ENCODE assay signal across 8 cellular contexts in the genomic region with DNA sequence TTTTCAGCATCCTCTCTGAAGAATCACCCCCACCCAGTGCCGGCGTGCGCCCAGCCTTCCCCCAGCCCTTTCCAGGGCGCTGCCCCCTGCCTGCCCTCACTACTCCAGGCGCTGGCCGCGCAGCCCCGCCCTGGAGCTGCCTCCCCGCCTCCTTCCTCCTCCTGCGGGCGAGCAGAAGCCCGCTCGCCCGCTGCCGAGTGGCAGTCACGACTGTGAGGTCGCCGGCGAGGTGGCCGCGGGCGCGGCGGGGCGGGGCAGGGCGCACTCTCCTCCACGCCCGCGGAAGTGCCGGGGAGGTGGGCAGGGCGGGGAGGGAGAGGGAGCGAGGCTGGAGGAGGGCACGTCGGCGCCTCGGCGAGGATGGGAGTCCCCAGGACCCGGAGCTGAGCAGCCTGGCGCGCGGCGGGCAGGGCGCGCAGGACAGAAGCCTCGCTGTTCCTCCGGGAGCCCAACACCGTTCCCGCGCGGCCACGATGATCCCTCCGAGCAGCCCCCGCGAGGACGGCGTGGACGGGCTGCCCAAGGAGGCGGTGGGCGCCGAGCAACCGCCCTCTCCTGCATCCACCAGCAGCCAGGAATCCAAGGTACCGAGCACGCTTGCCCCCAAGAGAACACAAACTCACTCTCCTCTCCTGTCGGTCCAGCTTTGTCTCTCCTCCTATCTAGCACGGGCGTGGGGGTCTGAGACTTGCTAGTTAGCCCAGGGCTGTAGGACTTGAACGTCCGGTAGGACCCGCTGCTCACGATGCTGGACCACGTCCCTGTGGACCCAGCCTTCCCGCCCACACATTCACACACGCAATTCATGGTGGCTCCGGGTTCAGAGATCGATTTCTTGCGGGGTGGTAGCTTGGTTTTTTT. TPM values are rescaled to one million over a fixed set of nuclear protein-coding genes. Genes with fewer than 3 reads are reported as not detected.
DNase-seq lines count a peak whose midpoint lies in the region; ATAC-seq and TF ChIP-seq lines count a peak whose summit lies in the region.

A gene with protein sequence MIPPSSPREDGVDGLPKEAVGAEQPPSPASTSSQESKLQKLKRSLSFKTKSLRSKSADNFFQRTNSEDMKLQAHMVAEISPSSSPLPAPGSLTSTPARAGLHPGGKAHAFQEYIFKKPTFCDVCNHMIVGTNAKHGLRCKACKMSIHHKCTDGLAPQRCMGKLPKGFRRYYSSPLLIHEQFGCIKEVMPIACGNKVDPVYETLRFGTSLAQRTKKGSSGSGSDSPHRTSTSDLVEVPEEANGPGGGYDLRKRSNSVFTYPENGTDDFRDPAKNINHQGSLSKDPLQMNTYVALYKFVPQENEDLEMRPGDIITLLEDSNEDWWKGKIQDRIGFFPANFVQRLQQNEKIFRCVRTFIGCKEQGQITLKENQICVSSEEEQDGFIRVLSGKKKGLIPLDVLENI (plus strand): TSS at position 334 of the 861 bp plus-strand sequence. CDS start 140 bp downstream, at position 474.

- H3K27me3 Mint-ChIP-seq in T-helper 2 cell treated with Interferon-gamma antibody and Interleukin-4, amounts not matched to agents 5 μg/mL and 100 μg/mL, for 36 hours (ENCODE audit: low read depth): peaks cover 32% of the 10 kb centered on the region

- no peaks in the 10 kb centered on the region for H3K9me3 ChIP-seq in HAP-1

- peaks cover 4% of the 10 kb centered on the region; the same call in 1 of the 2 replicates for H3K27me3 ChIP-seq in HAP-1 (ENCODE audit: low read depth)

- peak within 1 kb of the TSS; percentile 66 for H3K4me3 Mint-ChIP-seq in T-helper 2 cell treated with Interferon-gamma antibody and Interleukin-4, amounts not matched to agents 5 μg/mL and 100 μg/mL, for 36 hours

- no peaks in the 10 kb centered on the region for H3K36me3 Mint-ChIP-seq in T-helper 2 cell treated with Interferon-gamma antibody and Interleukin-4, amounts not matched to agents 5 μg/mL and 100 μg/mL, for 36 hours (ENCODE audit: low read depth)

- no peaks in the 10 kb centered on the region for H3K9me3 Mint-ChIP-seq in T-helper 2 cell treated with Interferon-gamma antibody and Interleukin-4, amounts not matched to agents 5 μg/mL and 100 μg/mL, for 36 hours

- ATAC-seq in HG02870 (IDR thresholded peaks at IDR 0.05; ENCODE audit: unreplicated experiment) (no peak), HG02678 (IDR thresholded peaks at IDR 0.05; ENCODE audit: unreplicated experiment) (no peak), GM21576 (IDR thresholded peaks at IDR 0.05; ENCODE audit: unreplicated experiment) (no peak)

- in situ Hi-C loops in HAP-1 (cut with MboI; ENCODE audit: low sequenced_read_pairs): no loop called here

- peak within 1 kb of the TSS; percentile 44 for H3K4me3 ChIP-seq in HAP-1
- H3K4me3 ChIP-seq in fibroblast of the aortic adventitia (ENCODE audit: low read depth, low read length): peak within 1 kb of the TSS; percentile 81

- H3K4me1 ChIP-seq in HAP-1: no peaks in the 10 kb centered on the region

- no peaks in the 10 kb centered on the region for H3K4me1 Mint-ChIP-seq in T-helper 2 cell treated with Interferon-gamma antibody and Interleukin-4, amounts not matched to agents 5 μg/mL and 100 μg/mL, for 36 hours (ENCODE audit: low read depth)

- H3K36me3 ChIP-seq in HAP-1 (replicated peaks): no peaks in the 10 kb centered on the region

- TF ChIP-seq CTCF in fibroblast of the aortic adventitia (IDR thresholded peaks at IDR 0.05; ENCODE audit: insufficient read depth, low read length): no peak

- no peak within 1 kb of the TSS for H3K27ac Mint-ChIP-seq in T-helper 2 cell treated with Interferon-gamma antibody and Interleukin-4, amounts not matched to agents 5 μg/mL and 100 μg/mL, for 36 hours

- DNase-seq in CD1c-positive myeloid dendritic cell (ENCODE audit: extremely low spot score) (peak; percentile 84), HAP-1 (ENCODE audit: low spot score in 2 of 2) (peak; percentile 41 to 74), fibroblast of the aortic adventitia (ENCODE audit: low read depth) (peak; percentile 19), occipital lobe (lab: John Stamatoyannopoulos, UW) (no peak)
- DNase-seq in T-helper 2 cell treated with Interferon-gamma antibody and Interleukin-4, amounts not matched to agents 5 μg/mL and 100 μg/mL, for 36 hours (ENCODE audit: low spot score): no peak

RNA-seq across cellular contexts. Expression of the gene that starts here (rescaled TPM):
- 2.1 and 14.8 TPM in 2 replicates for total RNA-seq in fibroblast of the aortic adventitia (ENCODE audit: low replicate concordance)
- 12.8 TPM for total RNA-seq in occipital lobe

Comparison
In these comparisons a context has a peak if more than half of its experiments do, and no peak if none do; other contexts are left out.
1. DNase-seq: peak in CD1c-positive myeloid dendritic cell (single experiment), HAP-1 (2 of 2) and fibroblast of the aortic adventitia (single experiment); none in T-helper 2 cell treated with Interferon-gamma antibody and Interleukin-4, amounts not matched to agents 5 μg/mL and 100 μg/mL, for 36 hours (single experiment) and occipital lobe (single experiment).